14 cellular contexts compared by ENCODE assay signal in genomic region chr7:101253199-101253598, GRCh38. TPM values are rescaled to one million over a fixed set of nuclear protein-coding genes. Genes with fewer than 3 reads are reported as not detected.
A peak's percentile ranks its signal among the peaks of the same experiment; 100 is the strongest.
DNase-seq lines count a peak whose midpoint lies in the region; ATAC-seq and TF ChIP-seq lines count a peak whose summit lies in the region.
"Not testable (repeated sequence)": the region's sequence is repeated elsewhere in the genome, so short reads cannot be mapped to it uniquely, and the experiment has no call there.
"Had no signal": no experiment of that assay in that cellular context is flagged by ENCODE, and none has a peak within 500 bp of the region (broad histone marks: within the 10 kb centered on the region; RNA-seq: fewer than 3 reads in every experiment).

No MANE protein-coding gene starts in this region.

- H3K4me1 Mint-ChIP-seq in CD8-positive, alpha-beta T cell (ENCODE audit: low read depth) = peaks cover 26% of the 10 kb centered on the region
- H3K4me1 Mint-ChIP-seq in WTC11 (peaks cover 14% of the 10 kb centered on the region), immature natural killer cell (peaks cover 27 to 35% of the 10 kb centered on the region in 2 donors)
- peaks cover 18% of the 10 kb centered on the region for H3K4me1 Mint-ChIP-seq in activated naive CD8-positive, alpha-beta T cell treated with anti-CD3 and anti-CD28 coated beads for 36 hours
- H3K4me1 Mint-ChIP-seq in stimulated activated effector memory CD8-positive, alpha-beta T cell treated with anti-CD3 and anti-CD28 coated beads, Interleukin-12 subunit alpha, Interleukin-12 subunit beta, amount 100 ng/mL, for 72 hours = peaks cover 25% of the 10 kb centered on the region

- not testable (repeated sequence) for H3K9me3 ChIP-seq in CD8-positive, alpha-beta T cell (ENCODE audit: low read length); Loucy (ENCODE audit: insufficient read depth, low read depth, low read length)

- peak overlapping the region; percentile 66 for H3K9ac ChIP-seq in Loucy (ENCODE audit: low read depth, low read length, poor library complexity, severe bottlenecking)

- H3K79me2 ChIP-seq in Loucy (ENCODE audit: insufficient read depth, low read length) = peaks cover 37% of the 10 kb centered on the region

- H3K27ac ChIP-seq in CD8-positive, alpha-beta T cell (ENCODE audit: low read depth, low read length) = not testable (repeated sequence)

- CTCF ChIA-PET in CD8-positive, alpha-beta T cell (lab: Charles Lee) = interaction anchor here (1.3 to 4.5 kb wide), 3 partner anchors 9 to 110 kb away, joined by 3 to 21 read pairs (median 21); partner anchors contain the start of gene FIS1
- CTCF ChIA-PET in WTC11 (lab: Charles Lee) = interaction anchor here (0.7 to 1.9 kb wide), 2 partner anchors 61 to 79 kb away, joined by 6 to 10 read pairs; no protein-coding TSS in a partner anchor

- DNase-seq in CD8-positive, alpha-beta T cell; WTC11 (ENCODE audit: low spot score); activated naive CD8-positive, alpha-beta T cell treated with anti-CD3 and anti-CD28 coated beads for 36 hours; immature natural killer cell; stimulated activated effector memory CD8-positive, alpha-beta T cell treated with anti-CD3 and anti-CD28 coated beads, Interleukin-12 subunit alpha, Interleukin-12 subunit beta, amount 100 ng/mL, for 72 hours (ENCODE audit: low spot score in 2 of 2): not testable (repeated sequence)

- not testable (repeated sequence) for H3K9me2 ChIP-seq in Loucy (replicated peaks; ENCODE audit: low read depth, low read length)

- not testable (repeated sequence) for H3K36me3 ChIP-seq in CD8-positive, alpha-beta T cell (ENCODE audit: insufficient read depth, low read length); Loucy (ENCODE audit: insufficient read depth, low read length)

- not testable (repeated sequence) for H3K27me3 Mint-ChIP-seq in CD8-positive, alpha-beta T cell (ENCODE audit: low read depth); WTC11 (ENCODE audit: low read depth); activated naive CD8-positive, alpha-beta T cell treated with anti-CD3 and anti-CD28 coated beads for 36 hours
- H3K27me3 Mint-ChIP-seq in immature natural killer cell (ENCODE audit: low read depth in 3 of 3) = peaks cover 3 to 18% (median 6%) of the 10 kb centered on the region in 3 donors

- H3K4me1 ChIP-seq in CD8-positive, alpha-beta T cell (ENCODE audit: insufficient read depth, low read length) = peaks cover 17% of the 10 kb centered on the region
- peaks cover 14% of the 10 kb centered on the region for H3K4me1 ChIP-seq in Loucy (ENCODE audit: insufficient read depth, low read length, poor library complexity, severe bottlenecking)

- POLR2A ChIA-PET in CD8-positive, alpha-beta T cell (lab: Charles Lee) = interaction anchor here (2.4 kb wide), 1 partner anchor 36 kb away, joined by 12 read pairs; the partner anchor contains the start of genes PLOD3 and ZNHIT1
- POLR2A ChIA-PET in WTC11 (lab: Charles Lee) = not testable (repeated sequence)

- H2AFZ ChIP-seq in Loucy (ENCODE audit: low read length) = not testable (repeated sequence)

- H3K4me3 ChIP-seq in CD8-positive, alpha-beta T cell (ENCODE audit: low read depth, low read length) = not testable (repeated sequence)
- peak overlapping the region; percentile 83 for H3K4me3 ChIP-seq in Loucy (ENCODE audit: low read length, poor library complexity, severe bottlenecking)

- H3K27me3 ChIP-seq in CD8-positive, alpha-beta T cell (ENCODE audit: insufficient read depth, low read length); Loucy (ENCODE audit: insufficient read depth, low read length, poor library complexity, severe bottlenecking): not testable (repeated sequence)

- peaks cover 18% of the 10 kb centered on the region for H3K36me3 Mint-ChIP-seq in CD8-positive, alpha-beta T cell
- not testable (repeated sequence) for H3K36me3 Mint-ChIP-seq in WTC11; activated naive CD8-positive, alpha-beta T cell treated with anti-CD3 and anti-CD28 coated beads for 36 hours
- H3K36me3 Mint-ChIP-seq in immature natural killer cell = peaks cover 11 to 13% (median 11%) of the 10 kb centered on the region in 3 donors
- H3K36me3 Mint-ChIP-seq in stimulated activated effector memory CD8-positive, alpha-beta T cell treated with anti-CD3 and anti-CD28 coated beads, Interleukin-12 subunit alpha, Interleukin-12 subunit beta, amount 100 ng/mL, for 72 hours = peaks cover 41% of the 10 kb centered on the region

- H3K27ac Mint-ChIP-seq in CD8-positive, alpha-beta T cell; WTC11; activated naive CD8-positive, alpha-beta T cell treated with anti-CD3 and anti-CD28 coated beads for 36 hours; stimulated activated effector memory CD8-positive, alpha-beta T cell treated with anti-CD3 and anti-CD28 coated beads, Interleukin-12 subunit alpha, Interleukin-12 subunit beta, amount 100 ng/mL, for 72 hours: not testable (repeated sequence)
- H3K27ac Mint-ChIP-seq in immature natural killer cell = peak overlapping the region in 2 of 6 donors; percentile 30 to 99

- H3F3A ChIP-seq in Loucy (ENCODE audit: low read depth) = not testable (repeated sequence)

- ATAC-seq in CD8-positive, alpha-beta T cell; WTC11; stimulated activated effector memory CD8-positive, alpha-beta T cell treated with anti-CD3 and anti-CD28 coated beads, Interleukin-12 subunit alpha, Interleukin-12 subunit beta, amount 100 ng/mL, for 72 hours: not testable (repeated sequence)

- intact Hi-C loops in CD8-positive, alpha-beta T cell (cut with DNase I, micrococcal nuclease) = loop anchor here in 1 of 2 experiments (2.0 to 10.0 kb wide), 2 partner anchors 364 to 1168 kb away; partner anchors contain the start of genes COPS6, UFSP1 and ZNF3

- peak overlapping the region; percentile 99 for H3K4me2 ChIP-seq in Loucy (ENCODE audit: low read depth, low read length, poor library complexity, severe bottlenecking)

- not testable (repeated sequence) for H3K9me3 Mint-ChIP-seq in CD8-positive, alpha-beta T cell; WTC11; activated naive CD8-positive, alpha-beta T cell treated with anti-CD3 and anti-CD28 coated beads for 36 hours; immature natural killer cell; stimulated activated effector memory CD8-positive, alpha-beta T cell treated with anti-CD3 and anti-CD28 coated beads, Interleukin-12 subunit alpha, Interleukin-12 subunit beta, amount 100 ng/mL, for 72 hours

- peaks cover 21% of the 10 kb centered on the region for H4K20me1 ChIP-seq in Loucy (ENCODE audit: insufficient read depth, low read length, poor library complexity, severe bottlenecking)

- H3K4me3 Mint-ChIP-seq in CD8-positive, alpha-beta T cell = peak overlapping the region; percentile 96
- H3K4me3 Mint-ChIP-seq in WTC11 (peak overlapping the region; percentile 100; the same call in 1 of the 2 replicates), immature natural killer cell (peak overlapping the region in 4 of 5 donors; percentile 64 to 99 (median 99))
- H3K4me3 Mint-ChIP-seq in activated naive CD8-positive, alpha-beta T cell treated with anti-CD3 and anti-CD28 coated beads for 36 hours = peak overlapping the region; percentile 96
- H3K4me3 Mint-ChIP-seq in stimulated activated effector memory CD8-positive, alpha-beta T cell treated with anti-CD3 and anti-CD28 coated beads, Interleukin-12 subunit alpha, Interleukin-12 subunit beta, amount 100 ng/mL, for 72 hours = peak overlapping the region; percentile 98

- not testable (repeated sequence) for TF ChIP-seq CTCF in CD8-positive, alpha-beta T cell (IDR thresholded peaks at IDR 0.05); Loucy (conservative IDR thresholded peaks at IDR 0.05; ENCODE audit: low read length); WTC11 (IDR thresholded peaks at IDR 0.05)

RNA-seq across cellular contexts. Expression of gene FIS1, which starts 8.3 kb away (rescaled TPM):
- 10 to 100 TPM; 66.1 to 72.6 TPM for total RNA-seq in CD8-positive, alpha-beta T cell
- total RNA-seq in WTC11 (2021) = 121 to 123 TPM (median 122 TPM) in 3 replicates
- total RNA-seq in activated naive CD8-positive, alpha-beta T cell treated with anti-CD3 and anti-CD28 coated beads for 36 hours = 100 to 1,000 TPM; 106 to 109 TPM
- 100 to 1,000 TPM; 224 to 384 (median 327) TPM for polyA plus RNA-seq in immature natural killer cell

RNA-seq across cellular contexts. Expression of gene CLDN15, which starts 15.6 kb away (rescaled TPM):
- total RNA-seq in CD8-positive, alpha-beta T cell = 10 to 100 TPM in 1 of 2 experiments, 1 to 10 TPM in 1; 9.3 to 11.5 TPM
- 5.9 to 6.9 TPM (median 6.5 TPM) in 3 replicates for total RNA-seq in WTC11 (2021)
- total RNA-seq in activated naive CD8-positive, alpha-beta T cell treated with anti-CD3 and anti-CD28 coated beads for 36 hours = 10 to 100 TPM; 12.8 to 13.3 TPM
- 1 to 10 TPM in 1 of 3 donors, under 1 TPM in 1, not detected in 1; 0.32 to 1.4 TPM for polyA plus RNA-seq in immature natural killer cell

RNA-seq across cellular contexts. Expression of gene ZNHIT1, which starts 35.2 kb away (rescaled TPM):
- 10 to 100 TPM; 23.7 to 24.6 TPM for total RNA-seq in CD8-positive, alpha-beta T cell
- 61.9 to 63.9 TPM (median 62.8 TPM) in 3 replicates for total RNA-seq in WTC11 (2021)
- total RNA-seq in activated naive CD8-positive, alpha-beta T cell treated with anti-CD3 and anti-CD28 coated beads for 36 hours = 10 to 100 TPM; 37.3 to 38.5 TPM
- polyA plus RNA-seq in immature natural killer cell = 100 to 1,000 TPM in 2 of 3 donors, 10 to 100 TPM in 1; 88.2 to 135 (median 116) TPM

RNA-seq across cellular contexts. Expression of gene PLOD3, which starts 35.8 kb away (rescaled TPM):
- 1 to 10 TPM; 6.6 to 7.5 TPM for total RNA-seq in CD8-positive, alpha-beta T cell
- 45.3 to 48.3 TPM (median 48.1 TPM) in 3 replicates for total RNA-seq in WTC11 (2021)
- total RNA-seq in activated naive CD8-positive, alpha-beta T cell treated with anti-CD3 and anti-CD28 coated beads for 36 hours = 10 to 100 TPM; 19.5 to 22.7 TPM
- 10 to 100 TPM; 19.6 to 28.6 (median 26.6) TPM for polyA plus RNA-seq in immature natural killer cell

RNA-seq across cellular contexts. Expression of gene MOGAT3, which starts 52.4 kb away (rescaled TPM):
- total RNA-seq in CD8-positive, alpha-beta T cell = not detected
- total RNA-seq in WTC11 (2021) = 0.81 to 0.92 TPM (median 0.82 TPM) in 3 replicates
- total RNA-seq in activated naive CD8-positive, alpha-beta T cell treated with anti-CD3 and anti-CD28 coated beads for 36 hours = not detected
- not detected for polyA plus RNA-seq in immature natural killer cell
- total RNA-seq: activated T-helper 2 cell treated with anti-CD3 and anti-CD28 coated beads, Interferon-gamma antibody, Interleukin-2, Interleukin-4, amounts not matched to agents 10 μg/mL and 5 μg/mL and 100 μg/mL, durations not matched to agents 14 hours and 24 hours and 36 hours; Daoy; dermis microvascular lymphatic vessel endothelial cell; fibroblast of villous mesenchyme; heart right ventricle; left lung; mononuclear cell; tibial nerve had no signal
- polyA plus RNA-seq: heart right ventricle had no signal
